ENCODE assay signal across 1 cellular context in genomic region chr4:123505457-123506310, GRCh38.
TF ChIP-seq lines count a peak whose summit lies in the region.

No MANE protein-coding gene starts in this region.

TF ChIP-seq in HepG2, 621 proteins besides CTCF, POLR2A, EP300 and RAD21 (continued from another document and continues in another):
- TF ChIP-seq, protein P1, sequence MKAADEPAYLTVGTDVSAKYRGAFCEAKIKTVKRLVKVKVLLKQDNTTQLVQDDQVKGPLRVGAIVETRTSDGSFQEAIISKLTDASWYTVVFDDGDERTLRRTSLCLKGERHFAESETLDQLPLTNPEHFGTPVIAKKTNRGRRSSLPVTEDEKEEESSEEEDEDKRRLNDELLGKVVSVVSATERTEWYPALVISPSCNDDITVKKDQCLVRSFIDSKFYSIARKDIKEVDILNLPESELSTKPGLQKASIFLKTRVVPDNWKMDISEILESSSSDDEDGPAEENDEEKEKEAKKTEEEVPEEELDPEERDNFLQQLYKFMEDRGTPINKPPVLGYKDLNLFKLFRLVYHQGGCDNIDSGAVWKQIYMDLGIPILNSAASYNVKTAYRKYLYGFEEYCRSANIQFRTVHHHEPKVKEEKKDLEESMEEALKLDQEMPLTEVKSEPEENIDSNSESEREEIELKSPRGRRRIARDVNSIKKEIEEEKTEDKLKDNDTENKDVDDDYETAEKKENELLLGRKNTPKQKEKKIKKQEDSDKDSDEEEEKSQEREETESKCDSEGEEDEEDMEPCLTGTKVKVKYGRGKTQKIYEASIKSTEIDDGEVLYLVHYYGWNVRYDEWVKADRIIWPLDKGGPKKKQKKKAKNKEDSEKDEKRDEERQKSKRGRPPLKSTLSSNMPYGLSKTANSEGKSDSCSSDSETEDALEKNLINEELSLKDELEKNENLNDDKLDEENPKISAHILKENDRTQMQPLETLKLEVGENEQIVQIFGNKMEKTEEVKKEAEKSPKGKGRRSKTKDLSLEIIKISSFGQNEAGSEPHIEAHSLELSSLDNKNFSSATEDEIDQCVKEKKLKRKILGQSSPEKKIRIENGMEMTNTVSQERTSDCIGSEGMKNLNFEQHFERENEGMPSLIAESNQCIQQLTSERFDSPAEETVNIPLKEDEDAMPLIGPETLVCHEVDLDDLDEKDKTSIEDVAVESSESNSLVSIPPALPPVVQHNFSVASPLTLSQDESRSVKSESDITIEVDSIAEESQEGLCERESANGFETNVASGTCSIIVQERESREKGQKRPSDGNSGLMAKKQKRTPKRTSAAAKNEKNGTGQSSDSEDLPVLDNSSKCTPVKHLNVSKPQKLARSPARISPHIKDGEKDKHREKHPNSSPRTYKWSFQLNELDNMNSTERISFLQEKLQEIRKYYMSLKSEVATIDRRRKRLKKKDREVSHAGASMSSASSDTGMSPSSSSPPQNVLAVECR (CRISPR knock-in tag; IDR thresholded peaks at IDR 0.05; ENCODE audit: borderline replicate concordance), result peak; percentile 71; the same call in 1 of the 2 replicates
- TF ChIP-seq ZNF124 (CRISPR knock-in tag; IDR thresholded peaks at IDR 0.05) (peak; percentile 81; the same call in 1 of the 2 replicates), ZNF768 (CRISPR knock-in tag; IDR thresholded peaks at IDR 0.05) (peak; percentile 63), HNRNPK (IDR thresholded peaks at IDR 0.05; ENCODE audit: low read depth, low read length, poor library complexity, severe bottlenecking) (no peak), ZNF878 (CRISPR knock-in tag; IDR thresholded peaks at IDR 0.05) (peak; percentile 84; the same call in 1 of the 2 replicates), ZZZ3 (CRISPR knock-in tag; IDR thresholded peaks at IDR 0.05; ENCODE audit: borderline replicate concordance) (no peak), MZF1 (CRISPR knock-in tag; IDR thresholded peaks at IDR 0.05; ENCODE audit: borderline replicate concordance) (no peak), ZBTB14 (CRISPR knock-in tag; IDR thresholded peaks at IDR 0.05) (no peak; the same call in 1 of the 2 replicates), ZNF460 (CRISPR knock-in tag; IDR thresholded peaks at IDR 0.05; ENCODE audit: borderline replicate concordance) (no peak), MBD4 (IDR thresholded peaks at IDR 0.05; ENCODE audit: borderline replicate concordance, low read length) (peak; percentile 60; the same call in 1 of the 2 replicates), MAF1 (CRISPR knock-in tag; IDR thresholded peaks at IDR 0.05; ENCODE audit: borderline replicate concordance) (peak; percentile 25; the same call in 1 of the 2 replicates), GABPA (IDR thresholded peaks at IDR 0.05; ENCODE audit: low read depth, low read length) (no peak), GABPA (CRISPR knock-in tag; IDR thresholded peaks at IDR 0.05; ENCODE audit: low read depth) (peak; percentile 72), AKAP8 (CRISPR knock-in tag; IDR thresholded peaks at IDR 0.05) (peak; percentile 95), CREB3 (CRISPR knock-in tag; IDR thresholded peaks at IDR 0.05) (no peak), ZNF672 (CRISPR knock-in tag; IDR thresholded peaks at IDR 0.05) (no peak), ARID2 (CRISPR knock-in tag; IDR thresholded peaks at IDR 0.05; ENCODE audit: borderline replicate concordance) (peak; percentile 85), SMAD3 (CRISPR knock-in tag; IDR thresholded peaks at IDR 0.05) (peak; percentile 35; the same call in 1 of the 2 replicates), ZNF747 (CRISPR knock-in tag; IDR thresholded peaks at IDR 0.05; ENCODE audit: borderline replicate concordance) (peak; percentile 89; the same call in 1 of the 2 replicates), JUNB (CRISPR knock-in tag; IDR thresholded peaks at IDR 0.05; ENCODE audit: borderline replicate concordance) (peak; percentile 58; the same call in 1 of the 2 replicates), NFKB2 (CRISPR knock-in tag; IDR thresholded peaks at IDR 0.05; ENCODE audit: borderline replicate concordance) (peak; percentile 78; the same call in 1 of the 2 replicates), SALL1 (CRISPR knock-in tag; IDR thresholded peaks at IDR 0.05) (peak; percentile 99), IRF2 (CRISPR knock-in tag; IDR thresholded peaks at IDR 0.05) (peak; percentile 80), SIN3B (IDR thresholded peaks at IDR 0.05; ENCODE audit: low read length) (no peak), THYN1 (CRISPR knock-in tag; IDR thresholded peaks at IDR 0.05; ENCODE audit: borderline replicate concordance, low read depth) (0 out of 2 replicates have a peak, but pooled peaks have one; percentile 33), ZNF652 (CRISPR knock-in tag; IDR thresholded peaks at IDR 0.05; ENCODE audit: borderline replicate concordance, low read depth) (peak; percentile 34), BRD4 (CRISPR knock-in tag; IDR thresholded peaks at IDR 0.05) (peak; percentile 37; the same call in 1 of the 2 replicates), SRY (CRISPR knock-in tag; IDR thresholded peaks at IDR 0.05) (no peak), MED8 (CRISPR knock-in tag; IDR thresholded peaks at IDR 0.05; ENCODE audit: insufficient replicate concordance) (peak; percentile 79), ZNF354B (CRISPR knock-in tag; IDR thresholded peaks at IDR 0.05) (no peak), MAFF (IDR thresholded peaks at IDR 0.05; ENCODE audit: low read depth, low read length) (no peak; the same call in 1 of the 2 replicates), TRIM24 (CRISPR knock-in tag; IDR thresholded peaks at IDR 0.05) (no peak), ZNF777 (CRISPR knock-in tag; IDR thresholded peaks at IDR 0.05) (peak; percentile 49)
- TF ChIP-seq, protein P2, sequence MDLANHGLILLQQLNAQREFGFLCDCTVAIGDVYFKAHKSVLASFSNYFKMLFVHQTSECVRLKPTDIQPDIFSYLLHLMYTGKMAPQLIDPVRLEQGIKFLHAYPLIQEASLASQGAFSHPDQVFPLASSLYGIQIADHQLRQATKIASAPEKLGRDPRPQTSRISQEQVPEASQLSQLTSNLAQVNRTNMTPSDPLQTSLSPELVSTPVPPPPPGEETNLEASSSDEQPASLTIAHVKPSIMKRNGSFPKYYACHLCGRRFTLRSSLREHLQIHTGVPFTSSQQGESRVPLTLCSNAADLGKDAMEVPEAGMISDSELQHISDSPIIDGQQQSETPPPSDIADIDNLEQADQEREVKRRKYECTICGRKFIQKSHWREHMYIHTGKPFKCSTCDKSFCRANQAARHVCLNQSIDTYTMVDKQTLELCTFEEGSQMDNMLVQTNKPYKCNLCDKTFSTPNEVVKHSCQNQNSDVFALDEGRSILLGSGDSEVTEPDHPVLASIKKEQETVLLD (CRISPR knock-in tag; IDR thresholded peaks at IDR 0.05; ENCODE audit: low read depth), result peak; percentile 77
- TF ChIP-seq, protein P3, sequence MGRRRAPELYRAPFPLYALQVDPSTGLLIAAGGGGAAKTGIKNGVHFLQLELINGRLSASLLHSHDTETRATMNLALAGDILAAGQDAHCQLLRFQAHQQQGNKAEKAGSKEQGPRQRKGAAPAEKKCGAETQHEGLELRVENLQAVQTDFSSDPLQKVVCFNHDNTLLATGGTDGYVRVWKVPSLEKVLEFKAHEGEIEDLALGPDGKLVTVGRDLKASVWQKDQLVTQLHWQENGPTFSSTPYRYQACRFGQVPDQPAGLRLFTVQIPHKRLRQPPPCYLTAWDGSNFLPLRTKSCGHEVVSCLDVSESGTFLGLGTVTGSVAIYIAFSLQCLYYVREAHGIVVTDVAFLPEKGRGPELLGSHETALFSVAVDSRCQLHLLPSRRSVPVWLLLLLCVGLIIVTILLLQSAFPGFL (CRISPR knock-in tag; IDR thresholded peaks at IDR 0.05), result no peak
- TF ChIP-seq, protein P4, sequence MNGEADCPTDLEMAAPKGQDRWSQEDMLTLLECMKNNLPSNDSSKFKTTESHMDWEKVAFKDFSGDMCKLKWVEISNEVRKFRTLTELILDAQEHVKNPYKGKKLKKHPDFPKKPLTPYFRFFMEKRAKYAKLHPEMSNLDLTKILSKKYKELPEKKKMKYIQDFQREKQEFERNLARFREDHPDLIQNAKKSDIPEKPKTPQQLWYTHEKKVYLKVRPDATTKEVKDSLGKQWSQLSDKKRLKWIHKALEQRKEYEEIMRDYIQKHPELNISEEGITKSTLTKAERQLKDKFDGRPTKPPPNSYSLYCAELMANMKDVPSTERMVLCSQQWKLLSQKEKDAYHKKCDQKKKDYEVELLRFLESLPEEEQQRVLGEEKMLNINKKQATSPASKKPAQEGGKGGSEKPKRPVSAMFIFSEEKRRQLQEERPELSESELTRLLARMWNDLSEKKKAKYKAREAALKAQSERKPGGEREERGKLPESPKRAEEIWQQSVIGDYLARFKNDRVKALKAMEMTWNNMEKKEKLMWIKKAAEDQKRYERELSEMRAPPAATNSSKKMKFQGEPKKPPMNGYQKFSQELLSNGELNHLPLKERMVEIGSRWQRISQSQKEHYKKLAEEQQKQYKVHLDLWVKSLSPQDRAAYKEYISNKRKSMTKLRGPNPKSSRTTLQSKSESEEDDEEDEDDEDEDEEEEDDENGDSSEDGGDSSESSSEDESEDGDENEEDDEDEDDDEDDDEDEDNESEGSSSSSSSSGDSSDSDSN (CRISPR knock-in tag; IDR thresholded peaks at IDR 0.05), result peak; percentile 84
- TF ChIP-seq, protein P5, sequence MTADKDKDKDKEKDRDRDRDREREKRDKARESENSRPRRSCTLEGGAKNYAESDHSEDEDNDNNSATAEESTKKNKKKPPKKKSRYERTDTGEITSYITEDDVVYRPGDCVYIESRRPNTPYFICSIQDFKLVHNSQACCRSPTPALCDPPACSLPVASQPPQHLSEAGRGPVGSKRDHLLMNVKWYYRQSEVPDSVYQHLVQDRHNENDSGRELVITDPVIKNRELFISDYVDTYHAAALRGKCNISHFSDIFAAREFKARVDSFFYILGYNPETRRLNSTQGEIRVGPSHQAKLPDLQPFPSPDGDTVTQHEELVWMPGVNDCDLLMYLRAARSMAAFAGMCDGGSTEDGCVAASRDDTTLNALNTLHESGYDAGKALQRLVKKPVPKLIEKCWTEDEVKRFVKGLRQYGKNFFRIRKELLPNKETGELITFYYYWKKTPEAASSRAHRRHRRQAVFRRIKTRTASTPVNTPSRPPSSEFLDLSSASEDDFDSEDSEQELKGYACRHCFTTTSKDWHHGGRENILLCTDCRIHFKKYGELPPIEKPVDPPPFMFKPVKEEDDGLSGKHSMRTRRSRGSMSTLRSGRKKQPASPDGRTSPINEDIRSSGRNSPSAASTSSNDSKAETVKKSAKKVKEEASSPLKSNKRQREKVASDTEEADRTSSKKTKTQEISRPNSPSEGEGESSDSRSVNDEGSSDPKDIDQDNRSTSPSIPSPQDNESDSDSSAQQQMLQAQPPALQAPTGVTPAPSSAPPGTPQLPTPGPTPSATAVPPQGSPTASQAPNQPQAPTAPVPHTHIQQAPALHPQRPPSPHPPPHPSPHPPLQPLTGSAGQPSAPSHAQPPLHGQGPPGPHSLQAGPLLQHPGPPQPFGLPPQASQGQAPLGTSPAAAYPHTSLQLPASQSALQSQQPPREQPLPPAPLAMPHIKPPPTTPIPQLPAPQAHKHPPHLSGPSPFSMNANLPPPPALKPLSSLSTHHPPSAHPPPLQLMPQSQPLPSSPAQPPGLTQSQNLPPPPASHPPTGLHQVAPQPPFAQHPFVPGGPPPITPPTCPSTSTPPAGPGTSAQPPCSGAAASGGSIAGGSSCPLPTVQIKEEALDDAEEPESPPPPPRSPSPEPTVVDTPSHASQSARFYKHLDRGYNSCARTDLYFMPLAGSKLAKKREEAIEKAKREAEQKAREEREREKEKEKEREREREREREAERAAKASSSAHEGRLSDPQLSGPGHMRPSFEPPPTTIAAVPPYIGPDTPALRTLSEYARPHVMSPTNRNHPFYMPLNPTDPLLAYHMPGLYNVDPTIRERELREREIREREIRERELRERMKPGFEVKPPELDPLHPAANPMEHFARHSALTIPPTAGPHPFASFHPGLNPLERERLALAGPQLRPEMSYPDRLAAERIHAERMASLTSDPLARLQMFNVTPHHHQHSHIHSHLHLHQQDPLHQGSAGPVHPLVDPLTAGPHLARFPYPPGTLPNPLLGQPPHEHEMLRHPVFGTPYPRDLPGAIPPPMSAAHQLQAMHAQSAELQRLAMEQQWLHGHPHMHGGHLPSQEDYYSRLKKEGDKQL (CRISPR knock-in tag; IDR thresholded peaks at IDR 0.05; ENCODE audit: low read depth), result peak; percentile 87
- TF ChIP-seq, protein P6, sequence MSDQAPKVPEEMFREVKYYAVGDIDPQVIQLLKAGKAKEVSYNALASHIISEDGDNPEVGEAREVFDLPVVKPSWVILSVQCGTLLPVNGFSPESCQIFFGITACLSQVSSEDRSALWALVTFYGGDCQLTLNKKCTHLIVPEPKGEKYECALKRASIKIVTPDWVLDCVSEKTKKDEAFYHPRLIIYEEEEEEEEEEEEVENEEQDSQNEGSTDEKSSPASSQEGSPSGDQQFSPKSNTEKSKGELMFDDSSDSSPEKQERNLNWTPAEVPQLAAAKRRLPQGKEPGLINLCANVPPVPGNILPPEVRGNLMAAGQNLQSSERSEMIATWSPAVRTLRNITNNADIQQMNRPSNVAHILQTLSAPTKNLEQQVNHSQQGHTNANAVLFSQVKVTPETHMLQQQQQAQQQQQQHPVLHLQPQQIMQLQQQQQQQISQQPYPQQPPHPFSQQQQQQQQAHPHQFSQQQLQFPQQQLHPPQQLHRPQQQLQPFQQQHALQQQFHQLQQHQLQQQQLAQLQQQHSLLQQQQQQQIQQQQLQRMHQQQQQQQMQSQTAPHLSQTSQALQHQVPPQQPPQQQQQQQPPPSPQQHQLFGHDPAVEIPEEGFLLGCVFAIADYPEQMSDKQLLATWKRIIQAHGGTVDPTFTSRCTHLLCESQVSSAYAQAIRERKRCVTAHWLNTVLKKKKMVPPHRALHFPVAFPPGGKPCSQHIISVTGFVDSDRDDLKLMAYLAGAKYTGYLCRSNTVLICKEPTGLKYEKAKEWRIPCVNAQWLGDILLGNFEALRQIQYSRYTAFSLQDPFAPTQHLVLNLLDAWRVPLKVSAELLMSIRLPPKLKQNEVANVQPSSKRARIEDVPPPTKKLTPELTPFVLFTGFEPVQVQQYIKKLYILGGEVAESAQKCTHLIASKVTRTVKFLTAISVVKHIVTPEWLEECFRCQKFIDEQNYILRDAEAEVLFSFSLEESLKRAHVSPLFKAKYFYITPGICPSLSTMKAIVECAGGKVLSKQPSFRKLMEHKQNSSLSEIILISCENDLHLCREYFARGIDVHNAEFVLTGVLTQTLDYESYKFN (CRISPR knock-in tag; conservative IDR thresholded peaks at IDR 0.05), result peak; percentile 91
